In genomic region chr2:184646177-184646576, GRCh38 we compare ENCODE assay signal across 10 cellular contexts. TPM values are rescaled to one million over a fixed set of nuclear protein-coding genes. Genes with fewer than 3 reads are reported as not detected.
A peak's percentile ranks its signal among the peaks of the same experiment; 100 is the strongest.
DNase-seq lines count a peak whose midpoint lies in the region; ATAC-seq, FAIRE-seq and TF ChIP-seq lines count a peak whose summit lies in the region.
"Had no signal": no experiment of that assay in that cellular context is flagged by ENCODE, and none has a peak within 500 bp of the region (broad histone marks: within the 10 kb centered on the region; RNA-seq: fewer than 3 reads in every experiment).

No MANE protein-coding gene starts in this region.

- H3K9me3 ChIP-seq in GM12878 (replicated peaks; ENCODE audit: control insufficient read depth, insufficient read depth, low read length), result no peaks in the 10 kb centered on the region
- H3K9me3 ChIP-seq in skeletal muscle satellite cell (replicated peaks; ENCODE audit: low read length), result no peaks in the 10 kb centered on the region

- no peak for TF ChIP-seq POLR2A in GM12878 (IDR thresholded peaks at IDR 0.05; ENCODE audit: low read depth, low read length)

- ATAC-seq in GM19025 (IDR thresholded peaks at IDR 0.05; ENCODE audit: low read depth, unreplicated experiment), result peak; percentile 87
- ATAC-seq in HG03378 (IDR thresholded peaks at IDR 0.05; ENCODE audit: unreplicated experiment), result peak; percentile 65
- ATAC-seq in GM12878, result peak; percentile 59
- no peak for ATAC-seq in HG03025 (IDR thresholded peaks at IDR 0.05; ENCODE audit: low FRiP score, unreplicated experiment)

- intact Hi-C loops in GM12878 (cut with micrococcal nuclease; ENCODE audit: unreplicated experiment), result no loop called here

- RAD21 ChIA-PET in GM12878 (lab: Charles Lee; ENCODE audit: unreplicated experiment), result no interaction called here

- TF ChIP-seq RAD21 in GM12878 (IDR thresholded peaks at IDR 0.05; ENCODE audit: insufficient read depth, low read depth, low read length), result no peak

- no peaks in the 10 kb centered on the region for H3K27me3 ChIP-seq in GM12878 (replicated peaks in 1 of 2; ENCODE audit: control insufficient read depth in 2 of 2, insufficient read depth in 2 of 2, low read length in 1 of 2)
- H3K27me3 ChIP-seq in skeletal muscle satellite cell (ENCODE audit: control insufficient read depth, insufficient read depth, low read length), result no peaks in the 10 kb centered on the region
- H3K27me3 ChIP-seq: Peyer's patch had no signal

- H3K4me2 ChIP-seq in GM12878 (ENCODE audit: control insufficient read depth, insufficient read depth) (no peak overlapping the region), skeletal muscle satellite cell (ENCODE audit: low read length) (peak overlapping the region; percentile 56)

- TF ChIP-seq EP300 in GM12878 (IDR thresholded peaks at IDR 0.05; ENCODE audit: borderline replicate concordance in 1 of 2, control insufficient read depth in 1 of 2, low read depth in 2 of 2, low read length in 2 of 2), result no peak

- no peaks in the 10 kb centered on the region for H4K20me1 ChIP-seq in GM12878 (ENCODE audit: control insufficient read depth, insufficient read depth)

- CTCF ChIA-PET in GM12878 (lab: Yijun Ruan, JAX), result interaction anchor here (1.0 to 1.5 kb wide), 3 partner anchors 35 to 65 kb away, joined by 3 to 6 read pairs (median 3); no protein-coding TSS in a partner anchor

- no peaks in the 10 kb centered on the region for H3K4me1 ChIP-seq in GM12878 (ENCODE audit: control insufficient read depth, insufficient read depth, low read length)
- peaks cover 9% of the 10 kb centered on the region for H3K4me1 ChIP-seq in skeletal muscle satellite cell (ENCODE audit: control insufficient read depth, insufficient read depth, low read length)
- H3K4me1 ChIP-seq: Peyer's patch had no signal

- DNase-seq in GM12878 (ENCODE audit: low read depth, low spot score) (no peak), HuH-7.5 (ENCODE audit: low spot score) (no peak), NCI-H345 (lab: John Stamatoyannopoulos, UW) (no peak)
- no peak for DNase-seq in activated T-cell treated with anti-CD3 and anti-CD28 coated beads, Interleukin-2, amount 50 U/mL, for 1 hour
- DNase-seq: activated CD8-positive, alpha-beta memory T cell treated with anti-CD3 and anti-CD28 coated beads, Interleukin-2, amount 50 U/mL, for 48 hours; Peyer's patch had no signal

- SMC1A ChIA-PET in GM12878 (lab: Charles Lee; ENCODE audit: uncharacterized antibody, unreplicated experiment), result interaction anchor here (0.8 to 1.2 kb wide), 2 partner anchors 11 to 15 kb away, joined by 3 read pairs; no protein-coding TSS in a partner anchor

- no peak overlapping the region for H2AFZ ChIP-seq in GM12878 (ENCODE audit: control insufficient read depth, low read depth, low read length)

- in situ Hi-C loops in GM12878 (cut with MboI), result no loop called here

- H3K36me3 ChIP-seq in GM12878 (ENCODE audit: control insufficient read depth in 2 of 2, insufficient read depth in 2 of 2, low read length in 1 of 2), result no peaks in the 10 kb centered on the region
- H3K36me3 ChIP-seq in skeletal muscle satellite cell (ENCODE audit: insufficient read depth, low read length), result no peaks in the 10 kb centered on the region
- H3K36me3 ChIP-seq: Peyer's patch had no signal

- no peak overlapping the region for H3K4me3 ChIP-seq in GM12878
- peak overlapping the region; percentile 1 for H3K4me3 ChIP-seq in skeletal muscle satellite cell (ENCODE audit: low read length)
- H3K4me3 ChIP-seq: Peyer's patch had no signal

- H3K27ac ChIP-seq in GM12878 (ENCODE audit: control insufficient read depth, insufficient read depth), result no peak overlapping the region
- H3K27ac ChIP-seq: Peyer's patch had no signal

- H3K79me2 ChIP-seq in GM12878 (ENCODE audit: control insufficient read depth, insufficient read depth, low read length), result no peaks in the 10 kb centered on the region

- no peak overlapping the region for H3K9ac ChIP-seq in GM12878 (ENCODE audit: control insufficient read depth, insufficient read depth, low read length)
- no peak overlapping the region for H3K9ac ChIP-seq in skeletal muscle satellite cell (ENCODE audit: low read depth, low read length)

- WGBS in GM12878 (ENCODE audit: insufficient coverage, insufficient replicate concordance, low lambda C conversion rate, missing lambda C conversion rate), result 0% methylated on average over 2 of the region's 2 CpGs

- no peak for TF ChIP-seq CTCF in GM12878 (IDR thresholded peaks at IDR 0.05 in 2 of 3, conservative IDR thresholded peaks at IDR 0.05 in 1 of 3; ENCODE audit: control insufficient read depth in 2 of 3, extremely low read depth in 1 of 3, insufficient read depth in 1 of 3, low read depth in 3 of 3, low read length in 3 of 3)

- FAIRE-seq in GM12878 (lab: Jason Lieb, UNC), result no peak

- POLR2A ChIA-PET in GM12878 (lab: Charles Lee), result no interaction called here

- BruUV-seq in GM12878 (replicated peaks; lab: Mats Ljungman, UMichigan), result no TSS peak

TF ChIP-seq in GM12878, 131 proteins besides CTCF, POLR2A, EP300 and RAD21 (continues in another document):
- TF ChIP-seq IKZF1 (conservative IDR thresholded peaks at IDR 0.05) (no peak), ZNF687 (IDR thresholded peaks at IDR 0.05) (no peak), PML (IDR thresholded peaks at IDR 0.05; ENCODE audit: low read length) (no peak)
- TF ChIP-seq, protein P1, sequence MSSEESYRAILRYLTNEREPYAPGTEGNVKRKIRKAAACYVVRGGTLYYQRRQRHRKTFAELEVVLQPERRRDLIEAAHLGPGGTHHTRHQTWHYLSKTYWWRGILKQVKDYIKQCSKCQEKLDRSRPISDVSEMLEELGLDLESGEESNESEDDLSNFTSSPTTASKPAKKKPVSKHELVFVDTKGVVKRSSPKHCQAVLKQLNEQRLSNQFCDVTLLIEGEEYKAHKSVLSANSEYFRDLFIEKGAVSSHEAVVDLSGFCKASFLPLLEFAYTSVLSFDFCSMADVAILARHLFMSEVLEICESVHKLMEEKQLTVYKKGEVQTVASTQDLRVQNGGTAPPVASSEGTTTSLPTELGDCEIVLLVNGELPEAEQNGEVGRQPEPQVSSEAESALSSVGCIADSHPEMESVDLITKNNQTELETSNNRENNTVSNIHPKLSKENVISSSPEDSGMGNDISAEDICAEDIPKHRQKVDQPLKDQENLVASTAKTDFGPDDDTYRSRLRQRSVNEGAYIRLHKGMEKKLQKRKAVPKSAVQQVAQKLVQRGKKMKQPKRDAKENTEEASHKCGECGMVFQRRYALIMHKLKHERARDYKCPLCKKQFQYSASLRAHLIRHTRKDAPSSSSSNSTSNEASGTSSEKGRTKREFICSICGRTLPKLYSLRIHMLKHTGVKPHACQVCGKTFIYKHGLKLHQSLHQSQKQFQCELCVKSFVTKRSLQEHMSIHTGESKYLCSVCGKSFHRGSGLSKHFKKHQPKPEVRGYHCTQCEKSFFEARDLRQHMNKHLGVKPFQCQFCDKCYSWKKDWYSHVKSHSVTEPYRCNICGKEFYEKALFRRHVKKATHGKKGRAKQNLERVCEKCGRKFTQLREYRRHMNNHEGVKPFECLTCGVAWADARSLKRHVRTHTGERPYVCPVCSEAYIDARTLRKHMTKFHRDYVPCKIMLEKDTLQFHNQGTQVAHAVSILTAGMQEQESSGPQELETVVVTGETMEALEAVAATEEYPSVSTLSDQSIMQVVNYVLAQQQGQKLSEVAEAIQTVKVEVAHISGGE (CRISPR knock-in tag; IDR thresholded peaks at IDR 0.05), result no peak

RNA-seq across cellular contexts. Expression of gene ZNF804A, which starts 47.8 kb away (rescaled TPM):
- total RNA-seq in GM12878 (2013; cell fraction: nucleolus; rRNA removed), result 0.06 and 0.10 TPM in 2 replicates
- total RNA-seq in GM12878 (2014; rRNA removed) (1.4 and 1.5 TPM in 2 replicates), GM12878 (2014; rRNA removed; fragmentation: Illumina TruSeq; extraction: Trizol) (1.4 and 1.6 TPM in 2 replicates), GM12878 (2021) (1.6 and 1.7 TPM in 2 replicates)
- 0.07 TPM for polyA plus RNA-seq in GM12878 (2011; ENCODE audit: low read depth)
- polyA plus RNA-seq in GM12878 (2011; rRNA removed) (0.19 and 0.27 TPM in 2 replicates), GM12878 (2014; fragmentation: Illumina TruSeq; extraction: Trizol) (2.2 and 2.3 TPM in 2 replicates), GM12878 (2014; fragmentation: Nextera tagmentation; extraction: Ambion mirVana) (1 to 10 TPM; 1.4 TPM), GM12878 (2014; rRNA removed) (0.84 and 1.2 TPM in 2 replicates), GM12878 (2016; fragmentation: Nextera tagmentation; extraction: Ambion mirVana) (1 to 10 TPM; 1.0 to 1.1 TPM)
- polyA plus RNA-seq in GM12878 (2011; cell fraction: cytosol; rRNA removed), result 0.08 and 0.12 TPM in 2 replicates
- 0.13 and 0.15 TPM in 2 replicates for polyA plus RNA-seq in GM12878 (2011; cell fraction: nucleus; rRNA removed)
- polyA plus RNA-seq in GM12878 (2012), result 0.13 and 0.14 TPM in 2 replicates
- 0.15 TPM in 2 replicates for polyA minus RNA-seq in GM12878 (2011; rRNA and poly(A)+ RNA removed)
- polyA minus RNA-seq in GM12878 (2011; cell fraction: cytosol; rRNA and poly(A)+ RNA removed), result not detected in 2 replicates
- 0.48 and 0.96 TPM in 2 replicates for polyA minus RNA-seq in GM12878 (2011; cell fraction: nucleus; rRNA and poly(A)+ RNA removed)
- 1.5 and 2.6 TPM in 2 replicates for total RNA-seq in skeletal muscle satellite cell (2012; rRNA removed)
